Comparison of ENCODE assay signal across 19 cellular contexts in genomic region chr12:63753743-63754142, GRCh38. TPM values are rescaled to one million over a fixed set of nuclear protein-coding genes. Genes with fewer than 3 reads are reported as not detected.
DNase-seq lines count a peak whose midpoint lies in the region; ATAC-seq and TF ChIP-seq lines count a peak whose summit lies in the region.
"Had no signal": no experiment of that assay in that cellular context is flagged by ENCODE, and none has a peak within 500 bp of the region (broad histone marks: within the 10 kb centered on the region; RNA-seq: fewer than 3 reads in every experiment).

No MANE protein-coding gene starts in this region.

- no peak overlapping the region for H2AFZ ChIP-seq in parathyroid adenoma

- no peak overlapping the region for H3K4me2 ChIP-seq in parathyroid adenoma (ENCODE audit: low read length)

- peaks cover 4% of the 10 kb centered on the region for H3K36me3 Mint-ChIP-seq in T-helper 17 cell (ENCODE audit: low read depth)
- H3K36me3 Mint-ChIP-seq: T-cell had no signal

- H3K4me3 ChIP-seq in LNCaP clone FGC (ENCODE audit: low read depth, low read length) (no peak overlapping the region), choroid plexus epithelial cell (ENCODE audit: low read depth, low read length) (no peak overlapping the region), parathyroid adenoma (ENCODE audit: low read depth, low read length) (no peak overlapping the region)
- H3K4me3 ChIP-seq: HAP-1, vagina had no signal

- no peaks in the 10 kb centered on the region for H3K79me2 ChIP-seq in parathyroid adenoma

- peak; percentile 30 for TF ChIP-seq CTCF in LNCaP clone FGC (IDR thresholded peaks at IDR 0.05; ENCODE audit: control insufficient read depth, extremely low read depth, insufficient read depth)
- peak; percentile 59 for TF ChIP-seq CTCF in choroid plexus epithelial cell (conservative IDR thresholded peaks at IDR 0.05; ENCODE audit: low read depth, low read length)
- TF ChIP-seq CTCF in parathyroid adenoma (IDR thresholded peaks at IDR 0.05): peak; percentile 11

- peaks cover 21% of the 10 kb centered on the region for H3K27me3 Mint-ChIP-seq in T-helper 17 cell

- H3K9me3 ChIP-seq in parathyroid adenoma (ENCODE audit: control insufficient read depth, low read length): no peaks in the 10 kb centered on the region
- peaks cover 2% of the 10 kb centered on the region for H3K9me3 ChIP-seq in T-helper 17 cell (ENCODE audit: control insufficient read depth, low read length, poor library complexity, severe bottlenecking)
- H3K9me3 ChIP-seq: HAP-1, neutrophil, vagina had no signal

- DNase-seq in SIG-M5 treated with dmso at 0.1 percent for 504 hours (lab: John Stamatoyannopoulos, UW; ENCODE audit: unreplicated experiment): peak; percentile 2
- no peak for DNase-seq in SIG-M5 (lab: John Stamatoyannopoulos, UW)
- no peak for DNase-seq in LNCaP clone FGC (ENCODE audit: low read depth)
- peak; percentile 9 for DNase-seq in choroid plexus epithelial cell (ENCODE audit: low read depth)
- DNase-seq in T-helper 17 cell: no peak
- no peak for DNase-seq in NCI-H2081 (lab: John Stamatoyannopoulos, UW)
- no peak for DNase-seq in DMS79 (lab: John Stamatoyannopoulos, UW)
- DNase-seq: activated B cell treated with CpG ODN at 0.5 μM for 24 hours; activated effector memory CD4-positive, alpha-beta T cell treated with Interleukin-2 at 50 U/mL for 16 hours; head of caudate nucleus; MV-4-11; NCI-H2029 treated with DMSO at 0.1 percent for 48 hours; NCI-H774; right cardiac atrium; T-cell had no signal

- H3K4me3 Mint-ChIP-seq in T-helper 17 cell: no peak overlapping the region
- H3K4me3 Mint-ChIP-seq: activated B cell treated with CpG ODN at 0.5 μM for 24 hours, T-cell had no signal

- no peaks in the 10 kb centered on the region for H3K4me1 ChIP-seq in parathyroid adenoma
- H3K4me1 ChIP-seq: HAP-1, vagina had no signal

- H3K36me3 ChIP-seq in parathyroid adenoma (ENCODE audit: control insufficient read depth, insufficient read depth, low read length): no peaks in the 10 kb centered on the region
- H3K36me3 ChIP-seq: HAP-1, neutrophil, vagina had no signal

- no peaks in the 10 kb centered on the region for H3K27me3 ChIP-seq in parathyroid adenoma (ENCODE audit: control insufficient read depth, insufficient read depth, low read length)
- H3K27me3 ChIP-seq: neutrophil, vagina had no signal

- no peak overlapping the region for H3K27ac Mint-ChIP-seq in T-helper 17 cell
- H3K27ac Mint-ChIP-seq: activated B cell treated with CpG ODN at 0.5 μM for 24 hours, T-cell had no signal

- ATAC-seq in T-helper 17 cell: no peak
- ATAC-seq: right cardiac atrium, T-cell had no signal

- no peak overlapping the region for H3K27ac ChIP-seq in parathyroid adenoma
- H3K27ac ChIP-seq: neutrophil, vagina had no signal

- H3K9ac ChIP-seq in parathyroid adenoma: no peak overlapping the region

- peaks cover 6% of the 10 kb centered on the region for H3K4me1 Mint-ChIP-seq in T-helper 17 cell
- H3K4me1 Mint-ChIP-seq: activated B cell treated with CpG ODN at 0.5 μM for 24 hours had no signal

RNA-seq across cellular contexts. Expression of gene RXYLT1, which starts 26.0 kb away (rescaled TPM):
- total RNA-seq in T-helper 17 cell: 1 to 10 TPM; 7.9 to 9.0 TPM

Comparison
In these comparisons a context has a peak if more than half of its experiments do, and no peak if none do; other contexts are left out.
1. DNase-seq: peak in SIG-M5 treated with dmso at 0.1 percent for 504 hours (single experiment) and choroid plexus epithelial cell (single experiment); none in SIG-M5 (single experiment), LNCaP clone FGC (single experiment), T-helper 17 cell (0 of 3), NCI-H2081 (0 of 2) and DMS79 (single experiment).
2. Peak in every context shown above with its lines, with median percentiles within 50 percentile points of each other: CTCF ChIP-seq.